Comparison of ENCODE assay signal across 30 cellular contexts in genomic region chr1:67626090-67626489, GRCh38.
"Had no signal": no experiment of that assay in that cellular context is flagged by ENCODE, and none has a peak within 500 bp of the region (broad histone marks: within the 10 kb centered on the region; RNA-seq: fewer than 3 reads in every experiment).

No MANE protein-coding gene starts in this region.

- H3K79me2 ChIP-seq: hepatocyte had no signal

- H3K36me3 ChIP-seq: gastroesophageal sphincter, neutrophil, pancreas, prostate gland, uterus, WERI-Rb-1 had no signal

- H3K36me3 Mint-ChIP-seq: naive B cell; stimulated activated effector memory CD8-positive, alpha-beta T cell treated with anti-CD3 and anti-CD28 coated beads, Interleukin-12 subunit alpha, Interleukin-12 subunit beta, amount 100 ng/mL, for 72 hours; type B pancreatic cell had no signal

- H3K27ac ChIP-seq: gastroesophageal sphincter, hepatocyte, neutrophil, pancreas, prostate gland, uterus, WERI-Rb-1 had no signal

- ATAC-seq: activated CD4-positive, CD25-positive, alpha-beta regulatory T cell treated with anti-CD3 and anti-CD28 coated beads, Interleukin-2, amount 50 U/mL, for 24 hours; gastroesophageal sphincter; left cardiac atrium; left ventricle myocardium superior; sciatic nerve; stimulated activated effector memory CD8-positive, alpha-beta T cell treated with anti-CD3 and anti-CD28 coated beads, Interleukin-12 subunit alpha, Interleukin-12 subunit beta, amount 100 ng/mL, for 72 hours had no signal

- H3K27me3 ChIP-seq: gastroesophageal sphincter, hepatocyte, neutrophil, pancreas, uterus had no signal

- DNase-seq: activated CD4-positive, alpha-beta T cell treated with anti-CD3 and anti-CD28 coated beads for 48 hours; activated CD4-positive, alpha-beta T cell treated with anti-CD3 and anti-CD28 coated beads, Interleukin-2, amount 50 U/mL, for 48 hours; activated CD8-positive, alpha-beta memory T cell treated with anti-CD3 and anti-CD28 coated beads, Interleukin-2, amount 50 U/mL, for 4 hours; activated gamma-delta T cell; activated naive CD4-positive, alpha-beta T cell treated with anti-CD3 and anti-CD28 coated beads, Interleukin-2, amount 50 U/mL, for 16 hours; activated T-cell treated with anti-CD3 and anti-CD28 coated beads, Interleukin-2, amount 50 U/mL, for 24 hours; effector CD4-positive, alpha-beta T cell; islet precursor cell; left cardiac atrium; left ventricle myocardium superior; naive B cell; nephron progenitor cell; pancreas; retina; stimulated activated CD4-positive, alpha-beta T cell treated with anti-CD3 and anti-CD28 coated beads, Interleukin-4, amount 100 ng/mL, for 24 hours; T-helper 9 cell; uterus; WERI-Rb-1 had no signal

- H3K4me2 ChIP-seq: hepatocyte had no signal

- H3K9me3 ChIP-seq: gastroesophageal sphincter, neutrophil, pancreas, prostate gland, uterus had no signal

- H3K4me3 Mint-ChIP-seq: activated T-cell treated with anti-CD3 and anti-CD28 coated beads, Interleukin-2, amount 50 U/mL, for 24 hours; mesothelial cell of epicardium; naive B cell; nephron progenitor cell; stimulated activated effector memory CD8-positive, alpha-beta T cell treated with anti-CD3 and anti-CD28 coated beads, Interleukin-12 subunit alpha, Interleukin-12 subunit beta, amount 100 ng/mL, for 72 hours; stimulated activated naive CD8-positive, alpha-beta T cell treated with anti-CD3 and anti-CD28 coated beads, Interleukin-15, Interleukin-2, amounts not matched to agents 100 ng/mL and 50 ng/mL, for 24 hours; type B pancreatic cell had no signal

- H3K4me1 Mint-ChIP-seq: nephron progenitor cell; stimulated activated effector memory CD8-positive, alpha-beta T cell treated with anti-CD3 and anti-CD28 coated beads, Interleukin-12 subunit alpha, Interleukin-12 subunit beta, amount 100 ng/mL, for 72 hours had no signal

- H3K27me3 Mint-ChIP-seq: stimulated activated naive CD8-positive, alpha-beta T cell treated with anti-CD3 and anti-CD28 coated beads, Interleukin-15, Interleukin-2, amounts not matched to agents 100 ng/mL and 50 ng/mL, for 24 hours had no signal

- FAIRE-seq: colon, pancreas, small intestine had no signal

- H2AFZ ChIP-seq: hepatocyte had no signal

- H3K4me1 ChIP-seq: pancreas, prostate gland, uterus had no signal

- H3K4me3 ChIP-seq: gastroesophageal sphincter, hepatocyte, pancreas, prostate gland, uterus had no signal

- H3K27ac Mint-ChIP-seq: activated T-cell treated with anti-CD3 and anti-CD28 coated beads, Interleukin-2, amount 50 U/mL, for 24 hours; mesothelial cell of epicardium; naive B cell; nephron progenitor cell; stimulated activated effector memory CD8-positive, alpha-beta T cell treated with anti-CD3 and anti-CD28 coated beads, Interleukin-12 subunit alpha, Interleukin-12 subunit beta, amount 100 ng/mL, for 72 hours; stimulated activated naive CD8-positive, alpha-beta T cell treated with anti-CD3 and anti-CD28 coated beads, Interleukin-15, Interleukin-2, amounts not matched to agents 100 ng/mL and 50 ng/mL, for 24 hours; type B pancreatic cell had no signal

- H3K9me3 Mint-ChIP-seq: nephron progenitor cell; stimulated activated effector memory CD8-positive, alpha-beta T cell treated with anti-CD3 and anti-CD28 coated beads, Interleukin-12 subunit alpha, Interleukin-12 subunit beta, amount 100 ng/mL, for 72 hours; stimulated activated naive CD8-positive, alpha-beta T cell treated with anti-CD3 and anti-CD28 coated beads, Interleukin-15, Interleukin-2, amounts not matched to agents 100 ng/mL and 50 ng/mL, for 24 hours; type B pancreatic cell had no signal
